10 cellular contexts compared by ENCODE assay signal in the genomic region with DNA sequence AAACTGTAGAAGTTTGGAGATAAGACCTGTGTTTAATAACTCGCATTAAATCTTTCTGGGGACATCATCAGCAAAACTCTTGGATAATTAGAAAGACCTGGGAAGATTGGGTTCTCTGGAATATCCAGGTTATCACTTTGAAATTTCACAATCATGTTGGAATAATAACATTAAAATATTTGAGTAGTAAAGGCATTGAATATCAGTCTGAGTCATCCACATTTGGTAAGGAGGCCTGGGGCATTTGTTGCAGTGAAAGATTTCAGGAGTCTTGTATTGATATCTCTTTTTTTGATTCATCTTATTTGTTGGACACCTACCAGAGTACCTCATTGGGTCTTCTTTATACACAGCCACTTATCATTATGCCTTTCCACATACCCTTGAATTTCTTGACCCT.
DNase-seq lines count a peak whose midpoint lies in the region; ATAC-seq and TF ChIP-seq lines count a peak whose summit lies in the region.
"Had no signal": no experiment of that assay in that cellular context is flagged by ENCODE, and none has a peak within 500 bp of the region (broad histone marks: within the 10 kb centered on the region; RNA-seq: fewer than 3 reads in every experiment).

No MANE protein-coding gene starts in this region.

- in situ Hi-C loops in IMR-90 (cut with MboI; ENCODE audit: low sequenced_read_pairs) = no loop called here

- 0 out of 2 replicates have a peak overlapping the region, but pooled peaks have one; percentile 48 for H2BK120ac ChIP-seq in IMR-90 (ENCODE audit: low read depth, low read length)

- H3K4me1 ChIP-seq in BLaER1 (peaks cover 13% of the 10 kb centered on the region), IMR-90 (ENCODE audit: control insufficient read depth, insufficient read depth, low read length) (peaks cover 4% of the 10 kb centered on the region), adipocyte (ENCODE audit: control insufficient read depth, insufficient read depth, low read length) (peaks cover 29% of the 10 kb centered on the region)

- peak overlapping the region; percentile 56; the same call in 1 of the 2 replicates for H3K4ac ChIP-seq in IMR-90 (ENCODE audit: low read depth, low read length)

- H3K4me1 Mint-ChIP-seq in immature natural killer cell = peaks cover 19 to 27% of the 10 kb centered on the region in 2 donors

- H2AFZ ChIP-seq in IMR-90 (replicated peaks; ENCODE audit: low read length, poor library complexity) = no peak overlapping the region

- H2BK20ac ChIP-seq in IMR-90 (ENCODE audit: low read depth, low read length) = peak overlapping the region; percentile 15; the same call in 1 of the 2 replicates

- H3K4me2 ChIP-seq in BLaER1 = peak overlapping the region; percentile 72
- H3K4me2 ChIP-seq in IMR-90 (ENCODE audit: low read depth, low read length) = peak overlapping the region; percentile 29; the same call in 1 of the 2 replicates

- dilution Hi-C loops in IMR-90 (cut with HindIII; ENCODE audit: low sequenced_read_pairs, unreplicated experiment) = no loop called here

- peak overlapping the region; percentile 47 for H2BK5ac ChIP-seq in IMR-90 (ENCODE audit: low read depth, low read length, poor library complexity, severe bottlenecking)

- intact Hi-C loops in IMR-90 (cut with micrococcal nuclease) = loop anchor here (2.0 to 5.0 kb wide), 3 partner anchors 204 to 574 kb away; no protein-coding TSS in a partner anchor

- ATAC-seq in IMR-90 (ENCODE audit: low read depth) (no peak), GM19455 (IDR thresholded peaks at IDR 0.05; ENCODE audit: unreplicated experiment) (no peak), HG02588 (IDR thresholded peaks at IDR 0.05; ENCODE audit: unreplicated experiment) (no peak)

- H4K91ac ChIP-seq in IMR-90 (ENCODE audit: insufficient read depth, low read depth, low read length) = no peak overlapping the region

- H3K27me3 ChIP-seq in BLaER1 (no peaks in the 10 kb centered on the region), IMR-90 (ENCODE audit: control insufficient read depth, insufficient read depth, low read length) (no peaks in the 10 kb centered on the region), adipocyte (replicated peaks; ENCODE audit: control insufficient read depth, insufficient read depth, low read length) (no peaks in the 10 kb centered on the region)

- no peak overlapping the region for H3K23ac ChIP-seq in IMR-90 (ENCODE audit: low read depth, low read length)

- peak; percentile 61 for DNase-seq in IMR-90
- DNase-seq in adipocyte (ENCODE audit: low read depth) = peak; percentile 74
- DNase-seq in immature natural killer cell = no peak
- no peak for DNase-seq in stimulated activated CD4-positive, alpha-beta T cell treated with anti-CD3 and anti-CD28 coated beads, Interleukin-4, amount 100 ng/mL, for 24 hours
- DNase-seq in UCSD-AML1 (lab: John Stamatoyannopoulos, UW; ENCODE audit: unreplicated experiment) = no peak
- DNase-seq: RPMI8226 had no signal

- H3K4me3 ChIP-seq in BLaER1 (no peak overlapping the region), IMR-90 (ENCODE audit: insufficient read depth, low read depth, low read length) (no peak overlapping the region), adipocyte (ENCODE audit: low read length) (no peak overlapping the region)
- H3K4me3 ChIP-seq: HAP-1 had no signal

- CTCF ChIA-PET in IMR-90 (lab: Yijun Ruan, JAX) = interaction anchor here (0.6 to 3.6 kb wide), 4 partner anchors 9 to 402 kb away, joined by 3 to 36 read pairs (median 4); no protein-coding TSS in a partner anchor

- peak overlapping the region; percentile 50 to 74 (median 69) for H3K4me3 Mint-ChIP-seq in immature natural killer cell

- H3K9me3 ChIP-seq in BLaER1 (no peaks in the 10 kb centered on the region), IMR-90 (ENCODE audit: control insufficient read depth, insufficient read depth, low read length) (no peaks in the 10 kb centered on the region), adipocyte (ENCODE audit: control insufficient read depth, low read length) (no peaks in the 10 kb centered on the region)
- H3K9me3 ChIP-seq: HAP-1 had no signal

- no peaks in the 10 kb centered on the region for H3K9me3 Mint-ChIP-seq in immature natural killer cell

- H4K20me1 ChIP-seq in BLaER1 (no peaks in the 10 kb centered on the region), IMR-90 (ENCODE audit: insufficient read depth, low read length) (no peaks in the 10 kb centered on the region)

- no peak for TF ChIP-seq CTCF in IMR-90 (conservative IDR thresholded peaks at IDR 0.05; ENCODE audit: low read depth, low read length)

- H3K27me3 Mint-ChIP-seq in immature natural killer cell (ENCODE audit: low read depth in 3 of 3) = peaks cover 0 to 12% (median 2%) of the 10 kb centered on the region in 3 donors

- no peaks in the 10 kb centered on the region; the same call in 1 of the 2 replicates for H3K9me1 ChIP-seq in IMR-90 (ENCODE audit: insufficient read depth, low read length)

- H3K27ac ChIP-seq in BLaER1 (no peak overlapping the region), IMR-90 (ENCODE audit: insufficient read depth, low read length) (no peak overlapping the region)

- WGBS in IMR-90 (ENCODE audit: extremely low coverage in 2 of 2, insufficient read length in 1 of 2), 2 experiments = no CpG with 5 or more reads among the region's 1 CpG

- no peak overlapping the region for H3K56ac ChIP-seq in IMR-90 (ENCODE audit: extremely low read depth, insufficient read depth, low read length)

- H2AK9ac ChIP-seq in IMR-90 (replicated peaks; ENCODE audit: low read depth, low read length, poor library complexity) = no peak overlapping the region

- no peak for TF ChIP-seq POLR2A in IMR-90 (IDR thresholded peaks at IDR 0.05; ENCODE audit: low read depth, low read length)

- no peak overlapping the region for H2AK5ac ChIP-seq in IMR-90 (ENCODE audit: low read depth, low read length)

- H3K79me1 ChIP-seq in IMR-90 (ENCODE audit: low read depth in 1 of 2, low read length in 2 of 2) = 0 out of 4 replicates have a peak, but pooled peaks cover 0 to 5% of the 10 kb centered on the region in 2 experiments

- H3K18ac ChIP-seq in IMR-90 (ENCODE audit: low read depth, low read length) = no peak overlapping the region

- BruUV-seq in IMR-90 (replicated peaks; lab: Mats Ljungman, UMichigan) = no TSS peak

- H3K27ac Mint-ChIP-seq in immature natural killer cell = peak overlapping the region in 5 of 6 donors; percentile 62 to 78 (median 72)

- POLR2A ChIA-PET in IMR-90 (lab: Charles Lee; ENCODE audit: unreplicated experiment) = no interaction called here

- H3K9ac ChIP-seq in BLaER1 (no peak overlapping the region), IMR-90 (ENCODE audit: low read depth, low read length) (no peak overlapping the region), adipocyte (ENCODE audit: low read length) (no peak overlapping the region)

- no peak overlapping the region for H4K8ac ChIP-seq in IMR-90 (ENCODE audit: low read depth in 2 of 2, low read length in 2 of 2)

- peak overlapping the region; percentile 2; the same call in 1 of the 2 replicates for H3K14ac ChIP-seq in IMR-90 (replicated peaks; ENCODE audit: low read depth, low read length)

- H3K36me3 Mint-ChIP-seq in immature natural killer cell = peaks cover 15 to 18% (median 18%) of the 10 kb centered on the region in 3 donors

- peaks cover 7% of the 10 kb centered on the region for H3K36me3 ChIP-seq in BLaER1
- H3K36me3 ChIP-seq in IMR-90 (ENCODE audit: control insufficient read depth, insufficient read depth, low read length) = no peaks in the 10 kb centered on the region
- H3K36me3 ChIP-seq in adipocyte (ENCODE audit: control insufficient read depth, insufficient read depth, low read length, severe bottlenecking) = no peaks in the 10 kb centered on the region
- H3K36me3 ChIP-seq: HAP-1 had no signal

- H4K5ac ChIP-seq in IMR-90 (ENCODE audit: low read depth, low read length) = no peak overlapping the region

- H2BK15ac ChIP-seq in IMR-90 (ENCODE audit: low read depth, low read length) = no peak overlapping the region

- TF ChIP-seq RAD21 in IMR-90 (IDR thresholded peaks at IDR 0.05; ENCODE audit: low read length) = no peak

TF ChIP-seq in IMR-90, 13 proteins besides CTCF, POLR2A, EP300 and RAD21:
- TF ChIP-seq FOS (IDR thresholded peaks at IDR 0.05; ENCODE audit: low read depth, low read length) = 0 out of 2 replicates have a peak, but pooled peaks have one; percentile 8
- peak; percentile 84 for TF ChIP-seq CEBPB (IDR thresholded peaks at IDR 0.05; ENCODE audit: low read depth, low read length)
- TF ChIP-seq MXI1 (IDR thresholded peaks at IDR 0.05; ENCODE audit: borderline replicate concordance, low read depth, low read length) = no peak
- no peak for TF ChIP-seq RFX5 (IDR thresholded peaks at IDR 0.05; ENCODE audit: low read depth, low read length)
- no peak for TF ChIP-seq SMC3 (IDR thresholded peaks at IDR 0.05; ENCODE audit: low read depth, low read length)

Comparison
In these comparisons a context has a peak if more than half of its experiments do, and no peak if none do; other contexts are left out.
1. DNase-seq: peak in IMR-90 (single experiment) and adipocyte (single experiment); none in immature natural killer cell (0 of 3), stimulated activated CD4-positive, alpha-beta T cell treated with anti-CD3 and anti-CD28 coated beads, Interleukin-4, amount 100 ng/mL, for 24 hours (single experiment) and UCSD-AML1 (single experiment).